9 cellular contexts compared by ENCODE assay signal in the genomic region with DNA sequence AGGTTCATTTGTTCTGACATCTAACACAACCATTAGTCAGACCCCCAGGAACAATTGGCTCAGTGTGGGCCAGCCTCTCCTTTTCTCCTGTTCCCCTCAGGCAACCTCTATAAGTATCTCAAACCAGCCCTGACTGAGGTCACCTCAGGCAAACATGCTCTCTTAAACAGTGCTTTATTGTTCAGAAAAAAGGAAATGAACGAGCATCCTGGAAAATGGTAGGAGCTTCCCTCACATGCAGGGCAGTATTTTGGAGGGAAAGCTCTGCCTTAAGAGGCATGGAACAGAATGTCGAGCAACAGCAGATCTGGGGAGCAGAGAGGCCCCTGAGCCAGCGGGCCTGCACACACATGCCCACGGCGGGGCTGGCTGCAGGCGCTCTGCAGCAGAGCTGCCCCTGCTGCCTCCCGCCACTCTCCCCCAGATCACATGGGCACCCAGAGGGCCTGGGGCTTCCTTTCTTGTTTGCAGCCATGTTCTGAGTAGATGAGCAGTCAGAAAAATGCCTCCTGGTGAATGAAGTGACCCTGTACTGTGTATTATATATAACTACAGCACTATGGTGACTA. TPM values are rescaled to one million over a fixed set of nuclear protein-coding genes. Genes with fewer than 3 reads are reported as not detected.
DNase-seq lines count a peak whose midpoint lies in the region; ATAC-seq lines count a peak whose summit lies in the region.
"Had no signal": no experiment of that assay in that cellular context is flagged by ENCODE, and none has a peak within 500 bp of the region (broad histone marks: within the 10 kb centered on the region; RNA-seq: fewer than 3 reads in every experiment).

No MANE protein-coding gene starts in this region.

- no peak for ATAC-seq in right cardiac atrium
- no peak for ATAC-seq in GM19324 (IDR thresholded peaks at IDR 0.05; ENCODE audit: low FRiP score, unreplicated experiment)
- ATAC-seq in GM18517 (IDR thresholded peaks at IDR 0.05; ENCODE audit: unreplicated experiment): no peak

- H3K4me1 ChIP-seq in right cardiac atrium (ENCODE audit: control insufficient read depth, insufficient read depth, low read length): peaks cover 6% of the 10 kb centered on the region

- H3K9me3 ChIP-seq in right cardiac atrium (ENCODE audit: control insufficient read depth, low read length): no peaks in the 10 kb centered on the region

- DNase-seq in A172 (ENCODE audit: low spot score) (peak; percentile 25), HuH-7.5 (ENCODE audit: low spot score) (peak; percentile 28), T1000 (lab: John Stamatoyannopoulos, UW) (peak; percentile 23), right cardiac atrium (peak in 1 of 3 donors; percentile 63), cortex of kidney (lab: John Stamatoyannopoulos, UW) (no peak)
- DNase-seq in activated CD4-positive, alpha-beta T cell treated with anti-CD3 and anti-CD28 coated beads for 1 hour: no peak
- DNase-seq: AML-193 had no signal

- no peak overlapping the region for H3K4me3 ChIP-seq in right cardiac atrium (ENCODE audit: low read length)

- H3K27me3 ChIP-seq in right cardiac atrium (ENCODE audit: control insufficient read depth, insufficient read depth): no peaks in the 10 kb centered on the region

- intact Hi-C loops in right cardiac atrium (cut with DNase I): no loop called here

- 50% methylated on average over 7 of the region's 7 CpGs for WGBS in right cardiac atrium

- H3K27ac ChIP-seq in right cardiac atrium (ENCODE audit: low read length): peak overlapping the region; percentile 3

RNA-seq across cellular contexts. Expression of a gene that starts 42.0 kb away (rescaled TPM):
- total RNA-seq in A172 (2014; rRNA removed; shearing (Covaris generic)): 8.4 and 11.6 TPM in 2 replicates
- total RNA-seq in right cardiac atrium: 10 to 100 TPM; 11.4 to 18.4 (median 13.5) TPM
- polyA plus RNA-seq in right cardiac atrium: 13.9 TPM

RNA-seq across cellular contexts. Expression of a gene that starts 56.6 kb away (rescaled TPM):
- 6.8 and 8.5 TPM in 2 replicates for total RNA-seq in A172 (2014; rRNA removed; shearing (Covaris generic))
- 10 to 100 TPM in 1 of 4 donors, 1 to 10 TPM in 3; 5.7 to 11.0 (median 7.0) TPM for total RNA-seq in right cardiac atrium
- polyA plus RNA-seq in right cardiac atrium: 7.0 TPM

Comparison
In these comparisons a context has a peak if more than half of its experiments do, and no peak if none do; other contexts are left out.
1. DNase-seq: peak in A172 (single experiment), HuH-7.5 (single experiment) and T1000 (single experiment); none in activated CD4-positive, alpha-beta T cell treated with anti-CD3 and anti-CD28 coated beads for 1 hour (single experiment) and cortex of kidney (single experiment).